Comparison of ENCODE assay signal across 11 cellular contexts in genomic region chr5:59800375-59800893, GRCh38.
DNase-seq lines count a peak whose midpoint lies in the region; ATAC-seq and TF ChIP-seq lines count a peak whose summit lies in the region.
"Had no signal": no experiment of that assay in that cellular context is flagged by ENCODE, and none has a peak within 500 bp of the region (broad histone marks: within the 10 kb centered on the region; RNA-seq: fewer than 3 reads in every experiment).

No MANE protein-coding gene starts in this region.

- H3K36me3 ChIP-seq in H7 (replicated peaks; ENCODE audit: control insufficient read depth, insufficient read depth, low read length) (no peaks in the 10 kb centered on the region), iPS-18a (ENCODE audit: control insufficient read depth, low read depth, low read length) (no peaks in the 10 kb centered on the region), sigmoid colon (no peaks in the 10 kb centered on the region)
- H3K36me3 ChIP-seq: thoracic aorta had no signal

- H3K9ac ChIP-seq in iPS-18a (ENCODE audit: low read length): peak overlapping the region; percentile 49

- no peak overlapping the region for H3K4me3 ChIP-seq in H7 (ENCODE audit: insufficient read depth, low read depth, low read length)
- H3K4me3 ChIP-seq in iPS-18a (ENCODE audit: low read length): peak overlapping the region; percentile 51
- no peak overlapping the region for H3K4me3 ChIP-seq in sigmoid colon
- H3K4me3 ChIP-seq: smooth muscle cell, thoracic aorta had no signal

- TF ChIP-seq CTCF in sigmoid colon (IDR thresholded peaks at IDR 0.05): peak in 1 of 4 experiments; percentile 2

- TF ChIP-seq EP300 in sigmoid colon (IDR thresholded peaks at IDR 0.05): no peak

- 86 to 87% methylated on average over 1 of the region's 1 CpG for WGBS in sigmoid colon, 2 donors

- peak overlapping the region; percentile 16 for H3K27ac ChIP-seq in iPS-18a (ENCODE audit: low read length)
- H3K27ac ChIP-seq in sigmoid colon: no peak overlapping the region
- H3K27ac ChIP-seq: thoracic aorta had no signal

- DNase-seq in H7 (peak; percentile 21), NAMALWA (ENCODE audit: low spot score) (peak; percentile 3), sigmoid colon (no peak), MV-4-11 (lab: John Stamatoyannopoulos, UW) (no peak), medulla oblongata (ENCODE audit: extremely low spot score) (no peak)
- DNase-seq: GOT3 had no signal

- H3K9me3 ChIP-seq in iPS-18a (ENCODE audit: control insufficient read depth, low read depth, low read length) (no peaks in the 10 kb centered on the region), sigmoid colon (no peaks in the 10 kb centered on the region)
- H3K9me3 ChIP-seq: thoracic aorta had no signal

- H3K4me1 ChIP-seq in iPS-18a (ENCODE audit: control insufficient read depth, low read depth, low read length) (peaks cover 23% of the 10 kb centered on the region), sigmoid colon (peaks cover 0 to 27% (median 26%) of the 10 kb centered on the region in 4 donors)

- ATAC-seq in GM18505 (IDR thresholded peaks at IDR 0.05; ENCODE audit: unreplicated experiment) (peak; percentile 1), GM21423 (IDR thresholded peaks at IDR 0.05; ENCODE audit: unreplicated experiment) (no peak)

- intact Hi-C loops in sigmoid colon (cut with DNase I): loop anchor here (1.0 to 2.0 kb wide), 2 partner anchors 410 to 612 kb away; no protein-coding TSS in a partner anchor

- TF ChIP-seq POLR2A in GM18505 (IDR thresholded peaks at IDR 0.05; ENCODE audit: borderline replicate concordance, extremely low read depth, insufficient read depth, insufficient read length): no peak
- no peak for TF ChIP-seq POLR2A in sigmoid colon (IDR thresholded peaks at IDR 0.05)

- H3K27me3 ChIP-seq in H7 (ENCODE audit: control insufficient read depth, insufficient read depth, low read length): no peaks in the 10 kb centered on the region
- H3K27me3 ChIP-seq in iPS-18a (ENCODE audit: control insufficient read depth, insufficient read depth, low read length): no peaks in the 10 kb centered on the region
- no peaks in the 10 kb centered on the region for H3K27me3 ChIP-seq in sigmoid colon

Comparison
In these comparisons a context has a peak if more than half of its experiments do, and no peak if none do; other contexts are left out.
1. DNase-seq: peak in H7 (single experiment) and NAMALWA (single experiment); none in sigmoid colon (single experiment), MV-4-11 (single experiment) and medulla oblongata (single experiment).